In the genomic region with DNA sequence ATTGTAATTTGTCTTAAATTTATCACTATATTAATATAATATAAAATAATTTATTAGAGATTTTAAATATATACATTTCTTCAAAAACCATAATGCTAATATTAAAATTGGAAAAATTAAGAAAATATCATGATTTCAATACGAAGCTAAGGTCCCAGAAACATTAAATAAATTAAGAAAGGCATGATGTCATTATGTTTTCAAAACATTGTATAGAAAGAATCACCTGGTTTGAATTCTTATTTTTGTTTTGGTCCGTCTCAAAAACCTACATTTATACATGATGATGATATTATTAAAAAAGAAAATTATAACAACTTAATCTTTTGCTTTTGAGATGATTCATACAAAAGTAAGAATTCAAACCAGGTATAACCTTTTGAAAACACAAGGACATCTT, we compare ENCODE assay signal across 22 cellular contexts. TPM values are rescaled to one million over a fixed set of nuclear protein-coding genes. Genes with fewer than 3 reads are reported as not detected.
"Had no signal": no experiment of that assay in that cellular context is flagged by ENCODE, and none has a peak within 500 bp of the region (broad histone marks: within the 10 kb centered on the region; RNA-seq: fewer than 3 reads in every experiment).

No MANE protein-coding gene starts in this region.

- H3K27me3 Mint-ChIP-seq: activated CD8-positive, alpha-beta T cell treated with anti-CD3 and anti-CD28 coated beads for 36 hours; activated naive CD4-positive, alpha-beta T cell treated with anti-CD3 and anti-CD28 coated beads, Interleukin-2, amount 50 U/mL, for 24 hours; IgD-negative memory B cell had no signal

- H3K4me1 Mint-ChIP-seq: activated naive CD4-positive, alpha-beta T cell treated with anti-CD3 and anti-CD28 coated beads, Interleukin-2, amount 50 U/mL, for 24 hours; brain; IgD-negative memory B cell had no signal

- H3K36me3 Mint-ChIP-seq: activated naive CD4-positive, alpha-beta T cell treated with anti-CD3 and anti-CD28 coated beads, Interleukin-2, amount 50 U/mL, for 24 hours; brain; IgD-negative memory B cell had no signal

- H3K4me3 Mint-ChIP-seq: activated CD8-positive, alpha-beta T cell treated with anti-CD3 and anti-CD28 coated beads for 36 hours; activated naive CD4-positive, alpha-beta T cell treated with anti-CD3 and anti-CD28 coated beads, Interleukin-2, amount 50 U/mL, for 24 hours; brain; IgD-negative memory B cell had no signal

- H3K36me3 ChIP-seq: ascending aorta, WERI-Rb-1 had no signal

- H3K27ac ChIP-seq: WERI-Rb-1 had no signal

- H3K9me3 ChIP-seq: ascending aorta had no signal

- ATAC-seq: activated CD4-positive, CD25-positive, alpha-beta regulatory T cell treated with anti-CD3 and anti-CD28 coated beads, Interleukin-2, amount 50 U/mL, for 24 hours; activated CD8-positive, alpha-beta T cell treated with anti-CD3 and anti-CD28 coated beads for 36 hours had no signal

- H3K4me3 ChIP-seq: ascending aorta had no signal

- DNase-seq: activated CD4-positive, alpha-beta T cell treated with anti-CD3 and anti-CD28 coated beads for 4 hours; activated CD8-positive, alpha-beta memory T cell treated with anti-CD3 and anti-CD28 coated beads, Interleukin-2, amount 50 U/mL, for 4 hours; activated CD8-positive, alpha-beta T cell treated with anti-CD3 and anti-CD28 coated beads for 36 hours; activated effector memory CD4-positive, alpha-beta T cell treated with Interleukin-2 at 50 U/mL for 16 hours; activated naive CD4-positive, alpha-beta T cell; KG1; NCI-H1048; NCI-H146; NCI-H187 treated with DMSO at 0.1 percent for 48 hours; NCI-H2081 treated with DMSO at 0.1 percent for 48 hours; NCI-H446; NCI-H524; SHP77; T-helper 2 cell; T1000; WERI-Rb-1 had no signal

- H3K27ac Mint-ChIP-seq: activated CD8-positive, alpha-beta T cell treated with anti-CD3 and anti-CD28 coated beads for 36 hours; activated naive CD4-positive, alpha-beta T cell treated with anti-CD3 and anti-CD28 coated beads, Interleukin-2, amount 50 U/mL, for 24 hours; brain; IgD-negative memory B cell had no signal

- H3K9me3 Mint-ChIP-seq: activated CD8-positive, alpha-beta T cell treated with anti-CD3 and anti-CD28 coated beads for 36 hours; brain had no signal

- H3K27me3 ChIP-seq: ascending aorta had no signal

- FAIRE-seq: RCC 7860 had no signal

RNA-seq across cellular contexts. Expression of a gene that starts 8.2 kb away (rescaled TPM):
- total RNA-seq: activated CD8-positive, alpha-beta T cell treated with anti-CD3 and anti-CD28 coated beads for 36 hours had no signal
- polyA plus RNA-seq: IgD-negative memory B cell had no signal
